8 cellular contexts compared by ENCODE assay signal in the genomic region with DNA sequence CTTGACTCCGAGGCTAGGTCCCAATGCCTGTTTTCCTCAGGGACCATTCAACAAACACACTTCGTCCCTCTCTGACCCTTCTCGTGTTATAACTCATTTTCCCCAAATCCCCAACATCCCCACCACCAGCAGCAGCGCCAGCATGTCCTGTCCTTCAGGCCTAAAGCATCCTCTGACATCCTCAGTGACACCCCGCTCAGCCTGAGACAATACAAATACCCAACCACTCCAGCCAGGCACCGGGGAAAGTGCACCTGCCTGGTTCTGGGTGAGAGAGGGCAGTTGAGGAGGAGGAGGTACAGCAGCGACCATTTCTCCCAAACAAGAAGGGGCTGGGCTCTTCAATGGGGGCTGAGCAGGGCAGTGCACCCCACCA. TPM values are rescaled to one million over a fixed set of nuclear protein-coding genes. Genes with fewer than 3 reads are reported as not detected.
DNase-seq lines count a peak whose midpoint lies in the region; ATAC-seq and TF ChIP-seq lines count a peak whose summit lies in the region.

No MANE protein-coding gene starts in this region.

- peak overlapping the region; percentile 39 to 99 (median 54) for H3K4me3 Mint-ChIP-seq in T-cell

- TF ChIP-seq CTCF in fibroblast of villous mesenchyme (IDR thresholded peaks at IDR 0.05; ENCODE audit: insufficient read depth, low read depth, low read length), result no peak

- H3K27me3 ChIP-seq in GM23248 (replicated peaks; ENCODE audit: insufficient read depth) (no peaks in the 10 kb centered on the region), skeletal muscle satellite cell (ENCODE audit: control insufficient read depth, insufficient read depth, low read length) (no peaks in the 10 kb centered on the region)

- peak overlapping the region; percentile 99 for H3K27ac ChIP-seq in GM23248

- H3K36me3 Mint-ChIP-seq in T-cell, result no peaks in the 10 kb centered on the region

- POLR2A ChIA-PET in T-cell (lab: Charles Lee), result no interaction called here

- H3K27me3 Mint-ChIP-seq in T-cell, result no peaks in the 10 kb centered on the region

- H2AFZ ChIP-seq in GM23248, result no peak overlapping the region

- H3F3A ChIP-seq in GM23248 (ENCODE audit: insufficient read depth), result peaks cover 37% of the 10 kb centered on the region

- DNase-seq in GM23248 (no peak), T-cell (no peak), fibroblast of villous mesenchyme (ENCODE audit: low read depth) (no peak), dedifferentiated amniotic fluid mesenchymal stem cell (ENCODE audit: extremely low spot score) (no peak)
- no peak for DNase-seq in activated CD4-positive, alpha-beta T cell treated with anti-CD3 and anti-CD28 coated beads, Interleukin-2, amount 50 U/mL, for 48 hours

- H3K79me2 ChIP-seq in GM23248 (ENCODE audit: insufficient read depth), result peaks cover 68% of the 10 kb centered on the region

- CTCF ChIA-PET in T-cell (lab: Charles Lee), result no interaction called here

- no peaks in the 10 kb centered on the region for H4K20me1 ChIP-seq in GM23248 (ENCODE audit: insufficient read depth)

- H3K9me3 ChIP-seq in GM23248 (ENCODE audit: low read depth), result no peaks in the 10 kb centered on the region
- no peaks in the 10 kb centered on the region for H3K9me3 ChIP-seq in skeletal muscle satellite cell (replicated peaks; ENCODE audit: low read length)

- H3K36me3 ChIP-seq in GM23248 (ENCODE audit: low read depth) (no peaks in the 10 kb centered on the region), skeletal muscle satellite cell (ENCODE audit: insufficient read depth, low read length) (no peaks in the 10 kb centered on the region)

- ATAC-seq in T-cell (replicated peaks in 1 of 4) (no peak), HG02763 (IDR thresholded peaks at IDR 0.05; ENCODE audit: unreplicated experiment) (no peak), esophagus mucosa (no peak)

- peak overlapping the region; percentile 77 for H3K4me2 ChIP-seq in GM23248 (ENCODE audit: unreplicated experiment)
- peak overlapping the region; percentile 99 for H3K4me2 ChIP-seq in skeletal muscle satellite cell (ENCODE audit: low read length)

- WGBS in GM23248 (ENCODE audit: low coverage in 1 of 2, low lambda C conversion rate in 2 of 2, missing lambda C conversion rate in 2 of 2), 2 experiments, result 36 to 46% methylated on average over 7 of the region's 7 CpGs

- peaks cover 53 to 63% (median 63%) of the 10 kb centered on the region in 3 donors for H3K4me1 Mint-ChIP-seq in T-cell

- H3K4me3 ChIP-seq in GM23248, result peak overlapping the region; percentile 60
- H3K4me3 ChIP-seq in fibroblast of villous mesenchyme (ENCODE audit: low read depth, low read length), result peak overlapping the region; percentile 52
- H3K4me3 ChIP-seq in skeletal muscle satellite cell (ENCODE audit: low read length), result peak overlapping the region; percentile 65

- in situ Hi-C loops in GM23248 (cut with MboI), result no loop called here

- H3K9me3 Mint-ChIP-seq in T-cell, result no peaks in the 10 kb centered on the region

- peak overlapping the region; percentile 62 to 80 for H3K27ac Mint-ChIP-seq in T-cell

- no peaks in the 10 kb centered on the region for H3K9me2 ChIP-seq in GM23248 (ENCODE audit: insufficient read depth)

- peaks cover 30% of the 10 kb centered on the region for H3K4me1 ChIP-seq in GM23248 (ENCODE audit: insufficient read depth)
- peaks cover 64% of the 10 kb centered on the region for H3K4me1 ChIP-seq in skeletal muscle satellite cell (ENCODE audit: control insufficient read depth, insufficient read depth, low read length)

- H3K9ac ChIP-seq in GM23248 (peak overlapping the region; percentile 100), skeletal muscle satellite cell (ENCODE audit: low read depth, low read length) (peak overlapping the region; percentile 80)

RNA-seq across cellular contexts. Expression of gene MNT, which starts 4.7 kb away (rescaled TPM):
- 3.7 and 6.2 TPM in 2 replicates for total RNA-seq in GM23248 (2014; rRNA removed; shearing (Covaris generic))
- polyA plus RNA-seq in GM23248 (2016; fragmentation: Nextera tagmentation; extraction: Ambion mirVana), result 6.2 and 8.2 TPM in 2 replicates
- 10 to 100 TPM; 43.0 to 97.8 (median 58.2) TPM for total RNA-seq in T-cell
- 7.8 and 11.6 TPM in 2 replicates for total RNA-seq in fibroblast of villous mesenchyme
- 6.1 and 7.6 TPM in 2 replicates for total RNA-seq in skeletal muscle satellite cell (2012; rRNA removed)
- total RNA-seq in esophagus mucosa, result 28.6 TPM

RNA-seq across cellular contexts. Expression of gene SGSM2, which starts 58.9 kb away (rescaled TPM):
- total RNA-seq in GM23248 (2014; rRNA removed; shearing (Covaris generic)), result 29.2 and 32.3 TPM in 2 replicates
- 17.8 and 19.8 TPM in 2 replicates for polyA plus RNA-seq in GM23248 (2016; fragmentation: Nextera tagmentation; extraction: Ambion mirVana)
- total RNA-seq in T-cell (100 to 1,000 TPM; 124 to 172 (median 160) TPM), fibroblast of villous mesenchyme (29.6 and 29.8 TPM in 2 replicates), esophagus mucosa (28.1 TPM)
- 17.5 and 19.2 TPM in 2 replicates for total RNA-seq in skeletal muscle satellite cell (2012; rRNA removed)

RNA-seq across cellular contexts. Expression of gene TSR1, which starts 59.9 kb away (rescaled TPM):
- 44.6 and 73.3 TPM in 2 replicates for total RNA-seq in GM23248 (2014; rRNA removed; shearing (Covaris generic))
- polyA plus RNA-seq in GM23248 (2016; fragmentation: Nextera tagmentation; extraction: Ambion mirVana), result 45.7 and 46.9 TPM in 2 replicates
- total RNA-seq in T-cell (10 to 100 TPM; 27.8 to 33.7 (median 28.8) TPM), fibroblast of villous mesenchyme (45.8 and 48.0 TPM in 2 replicates), esophagus mucosa (24.5 TPM)
- total RNA-seq in skeletal muscle satellite cell (2012; rRNA removed), result 81.1 and 86.7 TPM in 2 replicates
